ENCODE assay signal across 8 cellular contexts in the genomic region with DNA sequence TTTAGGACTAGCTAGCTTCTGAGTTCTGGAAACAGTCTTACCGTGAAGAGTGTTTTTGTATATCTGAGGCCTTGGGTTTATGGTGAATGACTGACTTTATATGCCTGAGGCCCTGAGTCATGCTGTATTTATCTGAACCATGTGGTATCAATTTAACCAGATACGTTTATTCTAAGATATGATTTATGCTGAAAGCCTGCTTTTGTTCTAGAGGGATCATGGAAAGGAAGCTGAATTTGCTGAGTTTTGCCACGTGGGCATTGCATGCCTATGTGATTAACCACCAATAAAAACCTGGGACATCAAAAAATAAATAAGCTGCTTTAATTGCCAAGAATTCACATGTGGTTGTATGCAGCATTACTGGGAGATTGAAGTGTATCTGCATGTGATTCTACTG.
DNase-seq lines count a peak whose midpoint lies in the region; FAIRE-seq and TF ChIP-seq lines count a peak whose summit lies in the region.
"Not testable (repeated sequence)": the region's sequence is repeated elsewhere in the genome, so short reads cannot be mapped to it uniquely, and the experiment has no call there.

No MANE protein-coding gene starts in this region.

- H3K27me3 ChIP-seq in ACC112 (ENCODE audit: insufficient read depth, low read length); astrocyte (ENCODE audit: insufficient read depth, low read length): not testable (repeated sequence)

- H3K9ac ChIP-seq in astrocyte (ENCODE audit: low read length), result peak overlapping the region; percentile 36

- not testable (repeated sequence) for H3K36me3 Mint-ChIP-seq in astrocyte (ENCODE audit: low read depth, unreplicated experiment); osteocyte (ENCODE audit: unreplicated experiment)

- H3K27me3 Mint-ChIP-seq in astrocyte (ENCODE audit: low read depth, unreplicated experiment); osteocyte (ENCODE audit: unreplicated experiment): not testable (repeated sequence)

- H2AFZ ChIP-seq in ACC112 (ENCODE audit: low read length, unreplicated experiment), result peak overlapping the region; percentile 56
- not testable (repeated sequence) for H2AFZ ChIP-seq in astrocyte (ENCODE audit: low read depth, low read length)

- H3K27ac ChIP-seq in ACC112 (ENCODE audit: low read depth, low read length) (peak overlapping the region; percentile 63), astrocyte (ENCODE audit: low read depth, low read length) (peak overlapping the region; percentile 63)

- not testable (repeated sequence) for H3K4me3 Mint-ChIP-seq in astrocyte (ENCODE audit: unreplicated experiment); osteocyte (ENCODE audit: unreplicated experiment)

- H3K4me2 ChIP-seq in astrocyte (ENCODE audit: low read length), result peak overlapping the region; percentile 50

- not testable (repeated sequence) for H3K4me3 ChIP-seq in ACC112 (ENCODE audit: low read depth, low read length); astrocyte (ENCODE audit: insufficient read depth, low read depth, low read length); epithelial cell of esophagus (ENCODE audit: low read length)

- H3K36me3 ChIP-seq in ACC112 (ENCODE audit: insufficient read depth, low read length); astrocyte (ENCODE audit: insufficient read depth, low read length): not testable (repeated sequence)

- not testable (repeated sequence) for H3K9me3 ChIP-seq in astrocyte (ENCODE audit: insufficient read depth, low read depth, low read length)

- not testable (repeated sequence) for H3K4me1 Mint-ChIP-seq in astrocyte (ENCODE audit: low read depth, unreplicated experiment)
- peaks cover 15% of the 10 kb centered on the region for H3K4me1 Mint-ChIP-seq in osteocyte (ENCODE audit: unreplicated experiment)

- not testable (repeated sequence) for H3K9me3 Mint-ChIP-seq in astrocyte (ENCODE audit: unreplicated experiment); osteocyte (ENCODE audit: unreplicated experiment)

- H3K79me2 ChIP-seq in ACC112 (ENCODE audit: control insufficient read depth, insufficient read depth, low read length, unreplicated experiment); astrocyte (ENCODE audit: insufficient read depth, low read length): not testable (repeated sequence)

- not testable (repeated sequence) for H3K27ac Mint-ChIP-seq in astrocyte (ENCODE audit: unreplicated experiment)
- H3K27ac Mint-ChIP-seq in osteocyte (ENCODE audit: unreplicated experiment), result peak overlapping the region; percentile 42

- peak; percentile 87 for DNase-seq in EL
- peak; percentile 84 for DNase-seq in HT1080 (ENCODE audit: low read depth)
- DNase-seq in RPMI7951 (ENCODE audit: low read depth), result peak; percentile 43
- DNase-seq in astrocyte (ENCODE audit: low read depth), result peak; percentile 92
- DNase-seq in epithelial cell of esophagus (ENCODE audit: low read depth), result peak; percentile 66
- DNase-seq in glomerular visceral epithelial cell (ENCODE audit: extremely low spot score), result peak; percentile 37
- not testable (repeated sequence) for DNase-seq in osteocyte (ENCODE audit: extremely low spot score, unreplicated experiment)

- TF ChIP-seq CTCF in astrocyte (IDR thresholded peaks at IDR 0.05; ENCODE audit: insufficient read depth, low read depth, low read length); epithelial cell of esophagus (IDR thresholded peaks at IDR 0.05; ENCODE audit: insufficient read depth, low read depth, low read length, missing control alignments); osteocyte (IDR thresholded peaks at IDR 0.05): not testable (repeated sequence)

- not testable (repeated sequence) for H4K20me1 ChIP-seq in astrocyte (ENCODE audit: insufficient read depth, low read length)

- H3K4me1 ChIP-seq in ACC112 (ENCODE audit: control insufficient read depth, insufficient read depth, low read length, unreplicated experiment); astrocyte (ENCODE audit: insufficient read depth, low read length): not testable (repeated sequence)

- peak; percentile 13 for FAIRE-seq in astrocyte (lab: Jason Lieb, UNC)
